ENCODE assay signal across 31 cellular contexts in genomic region chr2:230282936-230283335, GRCh38. TPM values are rescaled to one million over a fixed set of nuclear protein-coding genes. Genes with fewer than 3 reads are reported as not detected.
"Had no signal": no experiment of that assay in that cellular context is flagged by ENCODE, and none has a peak within 500 bp of the region (broad histone marks: within the 10 kb centered on the region; RNA-seq: fewer than 3 reads in every experiment).

No MANE protein-coding gene starts in this region.

- FAIRE-seq: astrocyte had no signal

- H3K27ac Mint-ChIP-seq: activated CD4-positive, alpha-beta memory T cell treated with anti-CD3 and anti-CD28 coated beads, Interleukin-2, amount 10 ng/mL, durations not matched to agents 7 days and 5 days; activated CD4-positive, alpha-beta T cell treated with anti-CD3 and anti-CD28 coated beads, Interleukin-2, amount 10 ng/mL, durations not matched to agents 7 days and 5 days; activated naive CD4-positive, alpha-beta T cell treated with anti-CD3 and anti-CD28 coated beads, Interleukin-2, amount 10 ng/mL, durations not matched to agents 7 days and 5 days; activated naive CD4-positive, alpha-beta T cell treated with anti-CD3 and anti-CD28 coated beads, Interleukin-2, amount 50 U/mL, for 72 hours; activated T-cell treated with anti-CD3 and anti-CD28 coated beads, Interleukin-2, amount 50 U/mL, for 72 hours; dendritic cell treated with granulocyte-macrophage colony-stimulating factor and Interleukin-4, amounts not matched to agents 40 ng/mL and 50 ng/mL, for 4 days; endodermal cell had no signal

- ATAC-seq: activated naive CD4-positive, alpha-beta T cell treated with anti-CD3 and anti-CD28 coated beads, Interleukin-2, amount 50 U/mL, for 72 hours; activated T-cell treated with anti-CD3 and anti-CD28 coated beads, Interleukin-2, amount 50 U/mL, for 72 hours; foreskin keratinocyte; gastrocnemius medialis; heart left ventricle had no signal

- H3K4me1 Mint-ChIP-seq: endodermal cell had no signal

- DNase-seq: activated CD4-positive, alpha-beta memory T cell treated with anti-CD3 and anti-CD28 coated beads, Interleukin-2, amount 10 ng/mL, durations not matched to agents 7 days and 5 days; activated CD4-positive, alpha-beta T cell treated with anti-CD3 and anti-CD28 coated beads for 1 hour; activated CD4-positive, alpha-beta T cell treated with anti-CD3 and anti-CD28 coated beads for 4 hours; activated CD4-positive, alpha-beta T cell treated with anti-CD3 and anti-CD28 coated beads, Interleukin-2, amount 10 ng/mL, durations not matched to agents 7 days and 5 days; activated CD4-positive, alpha-beta T cell treated with anti-CD3 and anti-CD28 coated beads, Interleukin-2, amount 50 U/mL, for 4 hours; activated CD8-positive, alpha-beta memory T cell treated with anti-CD3 and anti-CD28 coated beads, Interleukin-2, amount 50 U/mL, for 48 hours; activated gamma-delta T cell; activated naive CD4-positive, alpha-beta T cell; activated naive CD4-positive, alpha-beta T cell treated with anti-CD3 and anti-CD28 coated beads, Interleukin-2, amount 10 ng/mL, durations not matched to agents 7 days and 5 days; activated T-cell treated with anti-CD3 and anti-CD28 coated beads for 4 hours; activated T-cell treated with anti-CD3 and anti-CD28 coated beads, Interleukin-2, amount 50 U/mL, for 24 hours; activated T-cell treated with anti-CD3 and anti-CD28 coated beads, Interleukin-2, amount 50 U/mL, for 72 hours; amniotic stem cell; anterior cingulate cortex; brain microvascular endothelial cell; dorsolateral prefrontal cortex; effector memory CD4-positive, alpha-beta T cell; endodermal cell; erythroblast; foreskin keratinocyte; gastrocnemius medialis; glutamatergic neuron; heart left ventricle; T-helper 2 cell had no signal

- H3K4me3 Mint-ChIP-seq: activated CD4-positive, alpha-beta memory T cell treated with anti-CD3 and anti-CD28 coated beads, Interleukin-2, amount 10 ng/mL, durations not matched to agents 7 days and 5 days; activated CD4-positive, alpha-beta T cell treated with anti-CD3 and anti-CD28 coated beads, Interleukin-2, amount 10 ng/mL, durations not matched to agents 7 days and 5 days; activated naive CD4-positive, alpha-beta T cell treated with anti-CD3 and anti-CD28 coated beads, Interleukin-2, amount 10 ng/mL, durations not matched to agents 7 days and 5 days; activated T-cell treated with anti-CD3 and anti-CD28 coated beads, Interleukin-2, amount 50 U/mL, for 24 hours; activated T-cell treated with anti-CD3 and anti-CD28 coated beads, Interleukin-2, amount 50 U/mL, for 72 hours; central memory CD8-positive, alpha-beta T cell; dendritic cell treated with granulocyte-macrophage colony-stimulating factor and Interleukin-4, amounts not matched to agents 40 ng/mL and 50 ng/mL, for 4 days; endodermal cell had no signal

- H3K9me3 ChIP-seq: gastrocnemius medialis had no signal

- H3K9me3 Mint-ChIP-seq: activated CD4-positive, alpha-beta memory T cell treated with anti-CD3 and anti-CD28 coated beads, Interleukin-2, amount 10 ng/mL, durations not matched to agents 7 days and 5 days; activated CD4-positive, alpha-beta T cell treated with anti-CD3 and anti-CD28 coated beads, Interleukin-2, amount 10 ng/mL, durations not matched to agents 7 days and 5 days; activated naive CD4-positive, alpha-beta T cell treated with anti-CD3 and anti-CD28 coated beads, Interleukin-2, amount 10 ng/mL, durations not matched to agents 7 days and 5 days; activated naive CD4-positive, alpha-beta T cell treated with anti-CD3 and anti-CD28 coated beads, Interleukin-2, amount 50 U/mL, for 72 hours; activated T-cell treated with anti-CD3 and anti-CD28 coated beads, Interleukin-2, amount 50 U/mL, for 24 hours; central memory CD8-positive, alpha-beta T cell; dendritic cell treated with granulocyte-macrophage colony-stimulating factor and Interleukin-4, amounts not matched to agents 40 ng/mL and 50 ng/mL, for 4 days; endodermal cell had no signal

- H3K4me3 ChIP-seq: coronary artery, dorsolateral prefrontal cortex, esophagus muscularis mucosa, gastrocnemius medialis, heart left ventricle had no signal

- H3K27me3 Mint-ChIP-seq: activated CD4-positive, alpha-beta memory T cell treated with anti-CD3 and anti-CD28 coated beads, Interleukin-2, amount 10 ng/mL, durations not matched to agents 7 days and 5 days; activated CD4-positive, alpha-beta T cell treated with anti-CD3 and anti-CD28 coated beads, Interleukin-2, amount 10 ng/mL, durations not matched to agents 7 days and 5 days; activated naive CD4-positive, alpha-beta T cell treated with anti-CD3 and anti-CD28 coated beads, Interleukin-2, amount 10 ng/mL, durations not matched to agents 7 days and 5 days; activated T-cell treated with anti-CD3 and anti-CD28 coated beads, Interleukin-2, amount 50 U/mL, for 24 hours; central memory CD8-positive, alpha-beta T cell had no signal

- H3K4me1 ChIP-seq: esophagus muscularis mucosa, foreskin keratinocyte, gastrocnemius medialis, heart left ventricle had no signal

- H3K36me3 ChIP-seq: brain microvascular endothelial cell, esophagus muscularis mucosa, gastrocnemius medialis, heart left ventricle had no signal

- H3K27ac ChIP-seq: brain microvascular endothelial cell, coronary artery, dorsolateral prefrontal cortex, esophagus muscularis mucosa, foreskin keratinocyte, gastrocnemius medialis, heart left ventricle had no signal

- H3K27me3 ChIP-seq: brain microvascular endothelial cell, dorsolateral prefrontal cortex, esophagus muscularis mucosa, gastrocnemius medialis, heart left ventricle had no signal

RNA-seq across cellular contexts. Expression of gene SP140, which starts 57.4 kb away (rescaled TPM):
- total RNA-seq: bronchial epithelial cell, endodermal cell had no signal
